ENCODE assay signal across 4 cellular contexts in the genomic region with DNA sequence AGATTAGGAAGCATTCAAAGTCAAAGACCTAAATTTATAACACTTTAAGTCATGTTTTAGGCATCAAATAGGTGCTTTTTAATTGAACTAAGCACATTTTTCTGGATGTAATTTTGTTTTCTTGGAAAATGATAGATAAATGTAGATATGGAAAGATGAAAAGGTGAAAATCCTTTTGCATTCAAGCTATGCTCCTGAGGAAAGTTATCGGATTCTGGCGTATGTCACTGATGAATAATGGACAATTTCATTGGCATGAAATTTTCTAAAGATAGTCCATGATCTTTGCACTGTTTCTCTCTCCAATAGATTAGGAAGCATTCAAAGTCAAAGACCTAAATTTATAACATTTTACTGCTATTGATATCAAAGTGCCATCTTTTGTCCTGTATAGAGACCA.
"Had no signal": no experiment of that assay in that cellular context is flagged by ENCODE, and none has a peak within 500 bp of the region (broad histone marks: within the 10 kb centered on the region; RNA-seq: fewer than 3 reads in every experiment).

No MANE protein-coding gene starts in this region.

- H3K27ac ChIP-seq: HL-60 had no signal

- H3K4me3 ChIP-seq: K562 had no signal

- DNase-seq: IMR-90, KBM-7 had no signal
